In the genomic region with DNA sequence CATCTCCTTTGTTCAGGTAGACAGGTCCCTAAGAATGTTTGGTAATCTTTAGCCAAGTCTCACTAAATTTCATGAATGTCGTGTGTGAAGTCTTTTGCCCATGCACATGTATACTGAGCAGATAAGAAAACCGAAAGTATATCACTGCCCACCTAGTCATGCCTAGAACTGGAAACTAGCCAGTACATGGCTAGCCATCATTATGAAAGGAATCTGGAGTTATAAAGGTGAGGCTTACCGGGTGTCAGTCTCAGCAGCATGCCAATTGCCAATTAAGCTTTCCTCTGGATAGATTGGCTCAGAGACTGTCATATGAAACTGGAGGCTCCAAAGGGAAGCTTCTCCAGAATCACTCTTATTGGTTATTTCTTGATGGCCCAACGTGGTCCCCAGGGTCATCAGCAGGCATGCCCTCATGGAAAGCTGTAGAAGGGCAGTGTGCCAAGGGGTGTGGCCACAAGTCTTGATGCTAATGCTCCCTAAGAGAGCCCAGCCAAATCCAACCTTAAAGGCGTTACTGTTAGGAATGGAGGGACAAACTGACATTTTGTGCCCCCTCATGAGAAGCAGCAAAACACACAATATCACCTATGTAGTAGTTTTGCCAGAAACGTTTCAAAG, we compare ENCODE assay signal across 19 cellular contexts.
DNase-seq lines count a peak whose midpoint lies in the region; ATAC-seq, FAIRE-seq and TF ChIP-seq lines count a peak whose summit lies in the region.
"Had no signal": no experiment of that assay in that cellular context is flagged by ENCODE, and none has a peak within 500 bp of the region (broad histone marks: within the 10 kb centered on the region; RNA-seq: fewer than 3 reads in every experiment).

No MANE protein-coding gene starts in this region.

- no peak overlapping the region for H3K27ac ChIP-seq in left ventricle myocardium inferior (replicated peaks)
- no peak overlapping the region for H3K27ac ChIP-seq in right atrium auricular region
- H3K27ac ChIP-seq in GM12878 (ENCODE audit: control insufficient read depth, insufficient read depth) = no peak overlapping the region
- H3K27ac ChIP-seq: BLaER1 treated with 17β-estradiol and CSF1 and Interleukin-3, amounts not matched to agents 10 nM and 100 nM had no signal

- SMC1A ChIA-PET in GM12878 (lab: Charles Lee; ENCODE audit: uncharacterized antibody, unreplicated experiment) = no interaction called here

- no peak for TF ChIP-seq RAD21 in GM12878 (IDR thresholded peaks at IDR 0.05; ENCODE audit: insufficient read depth, low read depth, low read length)

- in situ Hi-C loops in GM12878 (cut with MboI) = no loop called here

- WGBS in GM12878 (ENCODE audit: insufficient coverage, insufficient replicate concordance, low lambda C conversion rate, missing lambda C conversion rate) = 13% methylated on average over 6 of the region's 6 CpGs

- CTCF ChIA-PET in GM12878 (lab: Yijun Ruan, JAX) = no interaction called here

- TF ChIP-seq EP300 in GM12878 (IDR thresholded peaks at IDR 0.05; ENCODE audit: borderline replicate concordance in 1 of 2, control insufficient read depth in 1 of 2, low read depth in 2 of 2, low read length in 2 of 2) = no peak

- H3K4me1 ChIP-seq in left ventricle myocardium inferior (peaks cover 17% of the 10 kb centered on the region), right atrium auricular region (peaks cover 0 to 11% of the 10 kb centered on the region in 2 donors), GM12878 (ENCODE audit: control insufficient read depth, insufficient read depth, low read length) (no peaks in the 10 kb centered on the region)
- H3K4me1 ChIP-seq: BLaER1 treated with 17β-estradiol and CSF1 and Interleukin-3, amounts not matched to agents 10 nM and 100 nM had no signal

- POLR2A ChIA-PET in GM12878 (lab: Charles Lee) = no interaction called here

- no peaks in the 10 kb centered on the region for H3K27me3 ChIP-seq in left ventricle myocardium inferior (ENCODE audit: low read depth)
- H3K27me3 ChIP-seq in right atrium auricular region = no peaks in the 10 kb centered on the region
- H3K27me3 ChIP-seq in GM12878 (replicated peaks in 1 of 2; ENCODE audit: control insufficient read depth in 2 of 2, insufficient read depth in 2 of 2, low read length in 1 of 2) = no peaks in the 10 kb centered on the region
- H3K27me3 ChIP-seq: BLaER1 treated with 17β-estradiol and CSF1 and Interleukin-3, amounts not matched to agents 10 nM and 100 nM had no signal

- H3K4me3 ChIP-seq in left ventricle myocardium inferior = no peak overlapping the region
- H3K4me3 ChIP-seq in right atrium auricular region = no peak overlapping the region
- no peak overlapping the region for H3K4me3 ChIP-seq in GM12878
- H3K4me3 ChIP-seq: BLaER1 treated with 17β-estradiol and CSF1 and Interleukin-3, amounts not matched to agents 10 nM and 100 nM had no signal

- no peak overlapping the region for H2AFZ ChIP-seq in GM12878 (ENCODE audit: control insufficient read depth, low read depth, low read length)

- H3K9ac ChIP-seq in GM12878 (ENCODE audit: control insufficient read depth, insufficient read depth, low read length) = no peak overlapping the region
- H3K9ac ChIP-seq: BLaER1 treated with 17β-estradiol and CSF1 and Interleukin-3, amounts not matched to agents 10 nM and 100 nM had no signal

- H4K20me1 ChIP-seq in GM12878 (ENCODE audit: control insufficient read depth, insufficient read depth) = no peaks in the 10 kb centered on the region
- H4K20me1 ChIP-seq: BLaER1 treated with 17β-estradiol and CSF1 and Interleukin-3, amounts not matched to agents 10 nM and 100 nM had no signal

- no peak for TF ChIP-seq CTCF in left ventricle myocardium inferior (IDR thresholded peaks at IDR 0.05; ENCODE audit: borderline replicate concordance)
- TF ChIP-seq CTCF in right atrium auricular region (IDR thresholded peaks at IDR 0.05) = no peak
- no peak for TF ChIP-seq CTCF in GM12878 (IDR thresholded peaks at IDR 0.05 in 2 of 3, conservative IDR thresholded peaks at IDR 0.05 in 1 of 3; ENCODE audit: control insufficient read depth in 2 of 3, extremely low read depth in 1 of 3, insufficient read depth in 1 of 3, low read depth in 3 of 3, low read length in 3 of 3)

- no TSS peak for BruUV-seq in GM12878 (replicated peaks; lab: Mats Ljungman, UMichigan)

- intact Hi-C loops in left ventricle myocardium inferior (cut with micrococcal nuclease) (no loop called here), GM12878 (cut with micrococcal nuclease; ENCODE audit: unreplicated experiment) (no loop called here)

- RAD21 ChIA-PET in GM12878 (lab: Charles Lee; ENCODE audit: unreplicated experiment) = no interaction called here

- no peak overlapping the region for H3K4me2 ChIP-seq in GM12878 (ENCODE audit: control insufficient read depth, insufficient read depth)
- H3K4me2 ChIP-seq: BLaER1 treated with 17β-estradiol and CSF1 and Interleukin-3, amounts not matched to agents 10 nM and 100 nM had no signal

- H3K36me3 ChIP-seq in left ventricle myocardium inferior (no peaks in the 10 kb centered on the region), right atrium auricular region (no peaks in the 10 kb centered on the region), GM12878 (ENCODE audit: control insufficient read depth in 2 of 2, insufficient read depth in 2 of 2, low read length in 1 of 2) (no peaks in the 10 kb centered on the region)
- H3K36me3 ChIP-seq: BLaER1 treated with 17β-estradiol and CSF1 and Interleukin-3, amounts not matched to agents 10 nM and 100 nM had no signal

- TF ChIP-seq POLR2A in GM12878 (IDR thresholded peaks at IDR 0.05; ENCODE audit: low read depth, low read length) = no peak

- DNase-seq in left ventricle myocardium inferior (peak; percentile 13), right atrium auricular region (ENCODE audit: low spot score) (no peak), LoVo (ENCODE audit: low spot score) (peak; percentile 6), GM12878 (ENCODE audit: low read depth, low spot score) (no peak), NCI-H1694 (lab: John Stamatoyannopoulos, UW) (no peak), cerebellum (ENCODE audit: low spot score) (no peak), cerebellar nuclear complex (lab: John Stamatoyannopoulos, UW) (no peak)
- DNase-seq: ACHN; Caco-2; CD4-positive, alpha-beta memory T cell; DMS153; GOT3; KBM-7; NCI-H1092 treated with DMSO at 0.1 percent for 48 hours; NCI-H524 treated with DMSO at 0.1 percent for 48 hours had no signal

- H3K9me3 ChIP-seq in left ventricle myocardium inferior (replicated peaks) = no peaks in the 10 kb centered on the region
- no peaks in the 10 kb centered on the region for H3K9me3 ChIP-seq in right atrium auricular region
- no peaks in the 10 kb centered on the region for H3K9me3 ChIP-seq in GM12878 (replicated peaks; ENCODE audit: control insufficient read depth, insufficient read depth, low read length)
- H3K9me3 ChIP-seq: BLaER1 treated with 17β-estradiol and CSF1 and Interleukin-3, amounts not matched to agents 10 nM and 100 nM; Caco-2 had no signal

- ATAC-seq in GM12878 = peak; percentile 44; the same call in 2 of the 3 replicates
- ATAC-seq: HCT116, SK-N-SH treated with all-trans-retinoic acid at 6 μM for 48 hours had no signal

- no peaks in the 10 kb centered on the region for H3K79me2 ChIP-seq in GM12878 (ENCODE audit: control insufficient read depth, insufficient read depth, low read length)

- FAIRE-seq in GM12878 (lab: Jason Lieb, UNC) = no peak
- FAIRE-seq: G401.6 had no signal

TF ChIP-seq in GM12878, 131 proteins besides CTCF, POLR2A, EP300 and RAD21 (continues in another document):
- TF ChIP-seq PML (IDR thresholded peaks at IDR 0.05; ENCODE audit: low read length) = no peak
- TF ChIP-seq ESRRA (IDR thresholded peaks at IDR 0.05; ENCODE audit: low read length) = no peak
- TF ChIP-seq NR2C1 (IDR thresholded peaks at IDR 0.05) = no peak
- TF ChIP-seq SIN3A (IDR thresholded peaks at IDR 0.05; ENCODE audit: low read depth, low read length) = no peak
- no peak for TF ChIP-seq EZH2 (IDR thresholded peaks at IDR 0.05; ENCODE audit: borderline replicate concordance, control insufficient read depth, low read depth, low read length)
- TF ChIP-seq, protein P1, sequence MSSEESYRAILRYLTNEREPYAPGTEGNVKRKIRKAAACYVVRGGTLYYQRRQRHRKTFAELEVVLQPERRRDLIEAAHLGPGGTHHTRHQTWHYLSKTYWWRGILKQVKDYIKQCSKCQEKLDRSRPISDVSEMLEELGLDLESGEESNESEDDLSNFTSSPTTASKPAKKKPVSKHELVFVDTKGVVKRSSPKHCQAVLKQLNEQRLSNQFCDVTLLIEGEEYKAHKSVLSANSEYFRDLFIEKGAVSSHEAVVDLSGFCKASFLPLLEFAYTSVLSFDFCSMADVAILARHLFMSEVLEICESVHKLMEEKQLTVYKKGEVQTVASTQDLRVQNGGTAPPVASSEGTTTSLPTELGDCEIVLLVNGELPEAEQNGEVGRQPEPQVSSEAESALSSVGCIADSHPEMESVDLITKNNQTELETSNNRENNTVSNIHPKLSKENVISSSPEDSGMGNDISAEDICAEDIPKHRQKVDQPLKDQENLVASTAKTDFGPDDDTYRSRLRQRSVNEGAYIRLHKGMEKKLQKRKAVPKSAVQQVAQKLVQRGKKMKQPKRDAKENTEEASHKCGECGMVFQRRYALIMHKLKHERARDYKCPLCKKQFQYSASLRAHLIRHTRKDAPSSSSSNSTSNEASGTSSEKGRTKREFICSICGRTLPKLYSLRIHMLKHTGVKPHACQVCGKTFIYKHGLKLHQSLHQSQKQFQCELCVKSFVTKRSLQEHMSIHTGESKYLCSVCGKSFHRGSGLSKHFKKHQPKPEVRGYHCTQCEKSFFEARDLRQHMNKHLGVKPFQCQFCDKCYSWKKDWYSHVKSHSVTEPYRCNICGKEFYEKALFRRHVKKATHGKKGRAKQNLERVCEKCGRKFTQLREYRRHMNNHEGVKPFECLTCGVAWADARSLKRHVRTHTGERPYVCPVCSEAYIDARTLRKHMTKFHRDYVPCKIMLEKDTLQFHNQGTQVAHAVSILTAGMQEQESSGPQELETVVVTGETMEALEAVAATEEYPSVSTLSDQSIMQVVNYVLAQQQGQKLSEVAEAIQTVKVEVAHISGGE (CRISPR knock-in tag; IDR thresholded peaks at IDR 0.05) = no peak
- no peak for TF ChIP-seq HDAC6 (IDR thresholded peaks at IDR 0.05; ENCODE audit: unreplicated experiment)
- TF ChIP-seq TCF7 (IDR thresholded peaks at IDR 0.05; ENCODE audit: borderline replicate concordance) = no peak

Comparison
In these comparisons a context has a peak if more than half of its experiments do, and no peak if none do; other contexts are left out.
1. DNase-seq: peak in left ventricle myocardium inferior (single experiment) and LoVo (single experiment); none in right atrium auricular region (single experiment), GM12878 (single experiment), NCI-H1694 (single experiment), cerebellum (single experiment) and cerebellar nuclear complex (0 of 2).